Comparison of ENCODE assay signal across 35 cellular contexts in the genomic region with DNA sequence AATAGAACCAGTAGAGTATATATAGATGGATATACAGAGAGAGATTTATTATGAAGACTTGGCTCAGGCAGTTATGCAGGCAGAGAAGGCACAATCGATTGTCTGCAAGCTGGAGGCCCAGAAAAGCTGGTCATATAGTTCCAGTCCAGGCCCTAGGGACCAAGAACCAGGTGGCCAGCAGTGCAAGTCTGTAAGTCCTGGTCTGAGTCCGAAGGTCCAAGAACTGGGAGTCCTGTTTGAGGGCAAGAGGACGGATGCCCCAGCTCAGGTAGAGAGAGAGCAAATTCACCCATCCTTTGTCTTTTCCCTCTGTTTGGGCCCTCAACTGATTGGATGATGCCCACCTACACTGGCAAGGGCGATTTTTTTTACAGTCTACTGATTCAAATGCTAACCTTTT.
"Had no signal": no experiment of that assay in that cellular context is flagged by ENCODE, and none has a peak within 500 bp of the region (broad histone marks: within the 10 kb centered on the region; RNA-seq: fewer than 3 reads in every experiment).

No MANE protein-coding gene starts in this region.

- H3K4me2 ChIP-seq: KMS-11 had no signal

- H3K27ac ChIP-seq: KMS-11 had no signal

- H3K36me3 ChIP-seq: MG63 had no signal

- H3K9ac ChIP-seq: KMS-11 had no signal

- DNase-seq: Karpas-422, Kasumi-1, MG63, MM.1S, MV-4-11, NCI-H1048, NCI-H1092, NCI-H1092 treated with DMSO at 0.1 percent for 48 hours, NCI-H1105, NCI-H1105 treated with DMSO at 0.1 percent for 48 hours, NCI-H1417, NCI-H1417 treated with DMSO at 0.1 percent for 48 hours, NCI-H1436, NCI-H1436 treated with DMSO at 0.1 percent for 48 hours, NCI-H146, NCI-H1694, NCI-H1694 treated with DMSO at 0.1 percent for 48 hours, NCI-H187, NCI-H187 treated with DMSO at 0.1 percent for 48 hours, NCI-H1930, NCI-H2029, NCI-H2029 treated with DMSO at 0.1 percent for 48 hours, NCI-H2081, NCI-H2081 treated with DMSO at 0.1 percent for 48 hours, NCI-H2107, NCI-H2171, NCI-H2171 treated with DMSO at 0.1 percent for 48 hours, NCI-H2227 treated with DMSO at 0.1 percent for 48 hours, NCI-H226, NCI-H345, NCI-H446, NCI-H446 treated with DMSO at 0.1 percent for 48 hours, NCI-H510A, NCI-H510A treated with DMSO at 0.1 percent for 48 hours had no signal

- H3K4me3 ChIP-seq: MG63 had no signal

- H3K27me3 ChIP-seq: MG63 had no signal
